Comparison of ENCODE assay signal across 33 cellular contexts in genomic region chr2:237598468-237599208, GRCh38. TPM values are rescaled to one million over a fixed set of nuclear protein-coding genes. Genes with fewer than 3 reads are reported as not detected.
DNase-seq lines count a peak whose midpoint lies in the region; ATAC-seq and TF ChIP-seq lines count a peak whose summit lies in the region.
"Had no signal": no experiment of that assay in that cellular context is flagged by ENCODE, and none has a peak within 500 bp of the region (broad histone marks: within the 10 kb centered on the region; RNA-seq: fewer than 3 reads in every experiment).

No MANE protein-coding gene starts in this region.

- no peak overlapping the region for H3K4me2 ChIP-seq in mesenchymal stem cell (ENCODE audit: low read length, poor library complexity, severe bottlenecking)
- H3K4me2 ChIP-seq: A549 had no signal

- H3K36me3 ChIP-seq in left ventricle myocardium inferior = no peaks in the 10 kb centered on the region
- H3K36me3 ChIP-seq in mesenchymal stem cell (ENCODE audit: control insufficient read depth in 1 of 2, insufficient read depth in 2 of 2, low read depth in 1 of 2, low read length in 2 of 2) = no peaks in the 10 kb centered on the region
- no peaks in the 10 kb centered on the region for H3K36me3 ChIP-seq in thoracic aorta
- H3K36me3 ChIP-seq in prostate gland = no peaks in the 10 kb centered on the region
- H3K36me3 ChIP-seq: neutrophil, uterus had no signal

- H2AK5ac ChIP-seq in mesenchymal stem cell (ENCODE audit: low read length, severe bottlenecking) = no peak overlapping the region

- H3K9me3 Mint-ChIP-seq in activated CD8-positive, alpha-beta T cell treated with anti-CD3 and anti-CD28 coated beads, Interleukin-2, amount 10 ng/mL, durations not matched to agents 7 days and 5 days (ENCODE audit: insufficient read depth) = no peaks in the 10 kb centered on the region
- H3K9me3 Mint-ChIP-seq: T-cell had no signal

- peak overlapping the region; percentile 73 for H3K27ac Mint-ChIP-seq in activated CD8-positive, alpha-beta T cell treated with anti-CD3 and anti-CD28 coated beads, Interleukin-2, amount 10 ng/mL, durations not matched to agents 7 days and 5 days

- no peak overlapping the region for H3K23ac ChIP-seq in mesenchymal stem cell (ENCODE audit: low read length in 2 of 2)

- H2AFZ ChIP-seq in mesenchymal stem cell (ENCODE audit: low read depth, low read length) = no peak overlapping the region

- H3K4me1 ChIP-seq in left ventricle myocardium inferior (peaks cover 58% of the 10 kb centered on the region), mesenchymal stem cell (ENCODE audit: control insufficient read depth, insufficient read depth, low read depth, low read length) (peaks cover 17% of the 10 kb centered on the region), thoracic aorta (ENCODE audit: control insufficient read depth in 1 of 2, low read depth in 2 of 2) (peaks cover 18 to 66% of the 10 kb centered on the region in 2 donors), prostate gland (replicated peaks) (no peaks in the 10 kb centered on the region)
- H3K4me1 ChIP-seq: uterus had no signal

- TF ChIP-seq CTCF in left ventricle myocardium inferior (IDR thresholded peaks at IDR 0.05; ENCODE audit: borderline replicate concordance) (no peak), thoracic aorta (IDR thresholded peaks at IDR 0.05) (no peak), prostate gland (IDR thresholded peaks at IDR 0.05) (no peak)

- no peaks in the 10 kb centered on the region for H3K27me3 Mint-ChIP-seq in activated CD8-positive, alpha-beta T cell treated with anti-CD3 and anti-CD28 coated beads, Interleukin-2, amount 10 ng/mL, durations not matched to agents 7 days and 5 days (ENCODE audit: low read depth)
- H3K27me3 Mint-ChIP-seq: T-cell had no signal

- H3K36me3 Mint-ChIP-seq in activated CD8-positive, alpha-beta T cell treated with anti-CD3 and anti-CD28 coated beads, Interleukin-2, amount 10 ng/mL, durations not matched to agents 7 days and 5 days (ENCODE audit: low read depth) = no peaks in the 10 kb centered on the region
- H3K36me3 Mint-ChIP-seq: T-cell had no signal

- no peaks in the 10 kb centered on the region for H3K27me3 ChIP-seq in left ventricle myocardium inferior (ENCODE audit: low read depth)
- H3K27me3 ChIP-seq in mesenchymal stem cell (ENCODE audit: control insufficient read depth in 1 of 2, insufficient read depth in 1 of 2, low read length in 2 of 2) = no peaks in the 10 kb centered on the region
- no peaks in the 10 kb centered on the region for H3K27me3 ChIP-seq in thoracic aorta (replicated peaks; ENCODE audit: insufficient read depth)
- no peaks in the 10 kb centered on the region for H3K27me3 ChIP-seq in prostate gland (replicated peaks; ENCODE audit: insufficient read depth)
- H3K27me3 ChIP-seq: uterus had no signal

- POLR2A ChIA-PET in activated CD8-positive, alpha-beta T cell treated with anti-CD3 and anti-CD28 coated beads, Interleukin-2, amount 10 ng/mL, durations not matched to agents 7 days and 5 days (lab: Charles Lee) = no interaction called here

- TF ChIP-seq POLR2A in prostate gland (IDR thresholded peaks at IDR 0.05) = no peak

- H3K4ac ChIP-seq in mesenchymal stem cell (ENCODE audit: low read depth in 1 of 2, low read length in 2 of 2) = no peak overlapping the region

- H2BK120ac ChIP-seq in mesenchymal stem cell (ENCODE audit: low read depth, low read length) = no peak overlapping the region

- H3K27ac ChIP-seq in left ventricle myocardium inferior (replicated peaks) (peak overlapping the region; percentile 90), mesenchymal stem cell (ENCODE audit: low read length, poor library complexity, severe bottlenecking) (no peak overlapping the region), thoracic aorta (peak overlapping the region; percentile 83 to 98), prostate gland (no peak overlapping the region)
- H3K27ac ChIP-seq: A549, HL-60, neutrophil had no signal

- intact Hi-C loops in left ventricle myocardium inferior (cut with micrococcal nuclease) (no loop called here), Right ventricle myocardium superior (cut with DNase I) (no loop called here), prostate gland (cut with DNase I) (loop anchor here (5.0 kb wide), 1 partner anchor 69 kb away; no protein-coding TSS in a partner anchor)

- no peak overlapping the region for H3K9ac ChIP-seq in mesenchymal stem cell (ENCODE audit: low read length)

- no peak overlapping the region for H3K4me3 Mint-ChIP-seq in activated CD8-positive, alpha-beta T cell treated with anti-CD3 and anti-CD28 coated beads, Interleukin-2, amount 10 ng/mL, durations not matched to agents 7 days and 5 days
- H3K4me3 Mint-ChIP-seq: T-cell had no signal

- H3K4me3 ChIP-seq in left ventricle myocardium inferior (no peak overlapping the region), mesenchymal stem cell (ENCODE audit: insufficient read depth in 1 of 2, low read depth in 1 of 2, low read length in 2 of 2) (no peak overlapping the region), thoracic aorta (no peak overlapping the region), prostate gland (no peak overlapping the region)
- H3K4me3 ChIP-seq: A549, uterus had no signal

- no peaks in the 10 kb centered on the region for H3K9me3 ChIP-seq in left ventricle myocardium inferior (replicated peaks)
- no peaks in the 10 kb centered on the region for H3K9me3 ChIP-seq in mesenchymal stem cell (ENCODE audit: control insufficient read depth, low read length)
- H3K9me3 ChIP-seq in thoracic aorta = no peaks in the 10 kb centered on the region
- H3K9me3 ChIP-seq in prostate gland = no peaks in the 10 kb centered on the region
- H3K9me3 ChIP-seq: A549, neutrophil, uterus had no signal

- CTCF ChIA-PET in activated CD8-positive, alpha-beta T cell treated with anti-CD3 and anti-CD28 coated beads, Interleukin-2, amount 10 ng/mL, durations not matched to agents 7 days and 5 days (lab: Charles Lee) = interaction anchor here (1.0 kb wide), 1 partner anchor 26 kb away, joined by 3 read pairs; no protein-coding TSS in a partner anchor

- no peak overlapping the region for H3K18ac ChIP-seq in mesenchymal stem cell (ENCODE audit: low read depth in 1 of 2, low read length in 2 of 2)

- DNase-seq in left ventricle myocardium inferior (no peak), Right ventricle myocardium superior (no peak), mesenchymal stem cell (no peak), thoracic aorta (ENCODE audit: low spot score) (no peak), prostate gland (ENCODE audit: low spot score) (no peak), DMS 273 treated with DMSO at 0.1 percent for 48 hours (lab: John Stamatoyannopoulos, UW) (no peak), cortex of kidney (lab: John Stamatoyannopoulos, UW) (no peak)
- DNase-seq in activated CD8-positive, alpha-beta T cell treated with anti-CD3 and anti-CD28 coated beads, Interleukin-2, amount 10 ng/mL, durations not matched to agents 7 days and 5 days = no peak
- DNase-seq: activated CD4-positive, alpha-beta T cell treated with anti-CD3 and anti-CD28 coated beads, Interleukin-2, amount 50 U/mL, for 1 hour; activated naive CD4-positive, alpha-beta T cell; activated T-cell treated with anti-CD3 and anti-CD28 coated beads for 4 hours; C1 segment of cervical spinal cord; cerebellar nuclear complex; DMS153; effector memory CD4-positive, alpha-beta T cell; IMR-90; left colon; midbrain; NCI-H146; NCI-H526; retina; SHP77 treated with DMSO at 0.1 percent for 48 hours; stimulated activated CD4-positive, alpha-beta T cell treated with anti-CD3 and anti-CD28 coated beads, Interleukin-12 subunit alpha, Interleukin-12 subunit beta, amount 100 ng/mL, for 4 hours; substantia nigra; T-cell; uterus had no signal

- H2BK15ac ChIP-seq in mesenchymal stem cell (ENCODE audit: low read depth, poor library complexity, severe bottlenecking) = no peak overlapping the region

- no peaks in the 10 kb centered on the region for H3K79me1 ChIP-seq in mesenchymal stem cell (replicated peaks; ENCODE audit: low read length, poor library complexity, severe bottlenecking)

- 78% methylated on average over 14 of the region's 14 CpGs for WGBS in mesenchymal stem cell
- WGBS in prostate gland = 93% methylated on average over 14 of the region's 14 CpGs

- ATAC-seq in Right ventricle myocardium superior (ENCODE audit: poor library complexity) = no peak
- no peak for ATAC-seq in activated CD8-positive, alpha-beta T cell treated with anti-CD3 and anti-CD28 coated beads, Interleukin-2, amount 10 ng/mL, durations not matched to agents 7 days and 5 days
- ATAC-seq in thoracic aorta (ENCODE audit: insufficient number of reproducible peaks, low FRiP score, low read depth) = no peak
- ATAC-seq: A549, left colon, T-cell had no signal

- H3K4me1 Mint-ChIP-seq in activated CD8-positive, alpha-beta T cell treated with anti-CD3 and anti-CD28 coated beads, Interleukin-2, amount 10 ng/mL, durations not matched to agents 7 days and 5 days (ENCODE audit: low read depth) = peaks cover 23% of the 10 kb centered on the region

- H3K14ac ChIP-seq in mesenchymal stem cell (ENCODE audit: low read length in 2 of 2) = no peak overlapping the region

- H4K8ac ChIP-seq in mesenchymal stem cell (ENCODE audit: low read length) = no peak overlapping the region

- no peak overlapping the region for H2BK5ac ChIP-seq in mesenchymal stem cell (ENCODE audit: low read depth, low read length, poor library complexity, severe bottlenecking)

- H4K91ac ChIP-seq in mesenchymal stem cell (ENCODE audit: low read length) = peak overlapping the region; percentile 53

- H2BK12ac ChIP-seq in mesenchymal stem cell (ENCODE audit: low read length in 2 of 2) = no peak overlapping the region

RNA-seq across cellular contexts. Expression of gene RAB17, which starts 8.1 kb away (rescaled TPM):
- 4.5 TPM for total RNA-seq in left ventricle myocardium inferior
- 4.1 TPM for total RNA-seq in Right ventricle myocardium superior
- total RNA-seq in activated CD8-positive, alpha-beta T cell treated with anti-CD3 and anti-CD28 coated beads, Interleukin-2, amount 10 ng/mL, durations not matched to agents 7 days and 5 days = under 1 TPM; 0.16 to 0.61 TPM
- 0.11 TPM for polyA plus RNA-seq in mesenchymal stem cell (2013, experiment 1 of 2)
- 0.11 TPM for polyA plus RNA-seq in mesenchymal stem cell (2013, experiment 2 of 2)
- total RNA-seq in thoracic aorta = 1 to 10 TPM; 6.4 to 6.5 TPM
- total RNA-seq in prostate gland = 10 to 100 TPM; 12.6 to 13.6 TPM
- total RNA-seq: IMR-90 had no signal

RNA-seq across cellular contexts. Expression of gene LRRFIP1, which starts 28.7 kb away (rescaled TPM):
- total RNA-seq in left ventricle myocardium inferior = 97.1 TPM
- total RNA-seq in Right ventricle myocardium superior = 88.5 TPM
- 100 to 1,000 TPM; 189 to 207 TPM for total RNA-seq in activated CD8-positive, alpha-beta T cell treated with anti-CD3 and anti-CD28 coated beads, Interleukin-2, amount 10 ng/mL, durations not matched to agents 7 days and 5 days
- 111 TPM for polyA plus RNA-seq in mesenchymal stem cell (2013, experiment 1 of 2)
- polyA plus RNA-seq in mesenchymal stem cell (2013, experiment 2 of 2) = 106 TPM
- total RNA-seq in thoracic aorta = 100 to 1,000 TPM; 196 to 244 TPM
- total RNA-seq in prostate gland = 10 to 100 TPM; 66.1 to 73.1 TPM

RNA-seq across cellular contexts. Expression of gene PRLH, which starts 32.3 kb away (rescaled TPM):
- total RNA-seq in left ventricle myocardium inferior (not detected), Right ventricle myocardium superior (not detected), thoracic aorta (not detected), prostate gland (not detected)
- not detected for total RNA-seq in activated CD8-positive, alpha-beta T cell treated with anti-CD3 and anti-CD28 coated beads, Interleukin-2, amount 10 ng/mL, durations not matched to agents 7 days and 5 days
- not detected for polyA plus RNA-seq in mesenchymal stem cell (2013, experiment 1 of 2)
- polyA plus RNA-seq in mesenchymal stem cell (2013, experiment 2 of 2) = not detected
- total RNA-seq: astrocyte, fibroblast of lung, glomerular endothelial cell, IMR-90, left colon, MCF 10A, T-cell, uterus had no signal
- polyA plus RNA-seq: A549, fibroblast of lung, IMR-90 had no signal

Comparison
In these comparisons a context has a peak if more than half of its experiments do, and no peak if none do; other contexts are left out.
1. H3K27ac ChIP-seq: peak in left ventricle myocardium inferior (single experiment) and thoracic aorta (2 of 2); none in mesenchymal stem cell (single experiment) and prostate gland (0 of 2).